Comparison of ENCODE assay signal across 20 cellular contexts in the genomic region with DNA sequence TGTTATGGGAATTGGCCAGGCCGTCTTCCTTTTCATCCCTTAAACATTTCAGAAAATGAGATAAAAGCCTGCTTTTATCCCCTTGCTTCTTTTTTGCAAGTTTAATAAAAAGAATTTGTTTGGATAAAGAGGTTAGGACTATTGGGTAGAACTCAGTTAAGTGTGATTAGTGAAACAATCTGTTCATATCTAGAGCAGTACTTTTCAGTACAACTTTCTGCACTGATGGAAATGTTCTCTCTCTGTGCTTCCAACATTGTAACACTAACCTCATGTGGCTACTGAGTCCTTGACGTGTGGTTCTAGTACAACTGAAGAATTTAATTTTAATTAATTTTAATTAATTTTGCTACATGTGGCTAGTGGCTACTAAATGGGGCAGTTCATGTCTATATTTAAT.
"Had no signal": no experiment of that assay in that cellular context is flagged by ENCODE, and none has a peak within 500 bp of the region (broad histone marks: within the 10 kb centered on the region; RNA-seq: fewer than 3 reads in every experiment).

No MANE protein-coding gene starts in this region.

- H3K36me3 ChIP-seq: heart right ventricle, ovary, sigmoid colon, spleen, stomach, suprapubic skin, tibial nerve, uterus had no signal

- H3K9me3 ChIP-seq: heart right ventricle, mucosa of descending colon, ovary, sigmoid colon, spleen, stomach, suprapubic skin, tibial nerve, uterus had no signal

- DNase-seq: heart right ventricle; islet precursor cell; midbrain; mucosa of descending colon; naive thymus-derived CD4-positive, alpha-beta T cell; ovary; sigmoid colon; small intestine; spleen; stimulated activated CD4-positive, alpha-beta T cell treated with anti-CD3 and anti-CD28 coated beads, Interleukin-4, amount 100 ng/mL, for 24 hours; stimulated activated naive CD8-positive, alpha-beta T cell treated with anti-CD3 and anti-CD28 coated beads, Interleukin-15, Interleukin-2, amounts not matched to agents 100 U/mL and 50 U/mL, for 24 hours; stomach; uterus had no signal

- H3K27me3 ChIP-seq: heart right ventricle, hepatocyte, ovary, sigmoid colon, spleen, stomach, suprapubic skin, tibial nerve, uterus had no signal

- H3K4me3 ChIP-seq: heart right ventricle, hepatocyte, lung, mucosa of descending colon, ovary, sigmoid colon, spleen, stomach, suprapubic skin, tibial nerve, uterus had no signal

- H3K4me1 ChIP-seq: uterus had no signal

- ATAC-seq: left lobe of liver; mucosa of descending colon; naive thymus-derived CD4-positive, alpha-beta T cell; natural killer cell treated with Interleukin-12 subunit alpha and Interleukin-12 subunit beta and Interleukin-15 and Interleukin-18, amount 100 ng/mL, for 72 hours; stimulated activated effector memory CD8-positive, alpha-beta T cell treated with anti-CD3 and anti-CD28 coated beads, Interleukin-12 subunit alpha, Interleukin-12 subunit beta, amount 100 ng/mL, for 72 hours; stimulated activated naive CD8-positive, alpha-beta T cell treated with anti-CD3 and anti-CD28 coated beads, Interleukin-15, Interleukin-2, amounts not matched to agents 100 U/mL and 50 U/mL, for 24 hours had no signal

- H3K27ac ChIP-seq: hepatocyte, ovary, sigmoid colon, spleen, stomach, suprapubic skin, uterus had no signal
